Comparison of ENCODE assay signal across 17 cellular contexts in genomic region chr11:3074912-3075589, GRCh38. TPM values are rescaled to one million over a fixed set of nuclear protein-coding genes. Genes with fewer than 3 reads are reported as not detected.
A peak's percentile ranks its signal among the peaks of the same experiment; 100 is the strongest.
DNase-seq lines count a peak whose midpoint lies in the region; ATAC-seq and TF ChIP-seq lines count a peak whose summit lies in the region.
"Had no signal": no experiment of that assay in that cellular context is flagged by ENCODE, and none has a peak within 500 bp of the region (broad histone marks: within the 10 kb centered on the region; RNA-seq: fewer than 3 reads in every experiment).

No MANE protein-coding gene starts in this region.

- no peak for TF ChIP-seq CTCF in stomach (IDR thresholded peaks at IDR 0.05)

- no peaks in the 10 kb centered on the region for H3K27me3 ChIP-seq in stomach
- H3K27me3 ChIP-seq: neutrophil, Peyer's patch had no signal

- DNase-seq in AG08396 (ENCODE audit: low spot score) = peak; percentile 4
- peak; percentile 37 for DNase-seq in NCI-H128 (lab: John Stamatoyannopoulos, UW; ENCODE audit: unreplicated experiment)
- DNase-seq in NCI-H774 (lab: John Stamatoyannopoulos, UW) = peak; percentile 29
- peak in 1 of 2 donors; percentile 59 for DNase-seq in left colon
- DNase-seq in SW 1271 (lab: John Stamatoyannopoulos, UW) = no peak
- no peak for DNase-seq in stomach
- no peak for DNase-seq in activated CD4-positive, CD25-positive, alpha-beta regulatory T cell (lab: John Stamatoyannopoulos, UW)
- DNase-seq: anterior cingulate cortex; CD8-positive, alpha-beta memory T cell; MM.1S; NCI-H524; Peyer's patch; stimulated activated naive B cell treated with anti-CD40 and anti-IgM and Interleukin-4, amounts not matched to agents 10 μg/mL and 1 μg/mL and 100 μg/mL, for 72 hours had no signal

- H3K4me1 ChIP-seq in stomach = no peaks in the 10 kb centered on the region
- H3K4me1 ChIP-seq: Peyer's patch had no signal

- 41 to 70% (median 54%) methylated on average over 6 to 8 of the region's 8 CpGs for WGBS in stomach, 5 donors

- no peaks in the 10 kb centered on the region for H3K9me3 ChIP-seq in stomach
- H3K9me3 ChIP-seq: neutrophil, Peyer's patch had no signal

- intact Hi-C loops in left colon (cut with DNase I, micrococcal nuclease) = no loop called here
- intact Hi-C loops in stomach (cut with DNase I; ENCODE audit: low total_unique reads) = no loop called here

- no peak overlapping the region for H3K27ac ChIP-seq in stomach
- H3K27ac ChIP-seq: neutrophil, Peyer's patch, VCaP had no signal

- no peak overlapping the region for H3K4me3 ChIP-seq in stomach
- H3K4me3 ChIP-seq: Peyer's patch had no signal

- no peak for TF ChIP-seq EP300 in stomach (IDR thresholded peaks at IDR 0.05)

- no peaks in the 10 kb centered on the region for H3K36me3 ChIP-seq in stomach
- H3K36me3 ChIP-seq: neutrophil, Peyer's patch had no signal

- ATAC-seq in left colon = peak; percentile 75
- no peak for ATAC-seq in HG02973 (IDR thresholded peaks at IDR 0.05; ENCODE audit: unreplicated experiment)
- ATAC-seq: HepG2; stimulated activated naive B cell treated with anti-CD40 and anti-IgM and Interleukin-4, amounts not matched to agents 10 μg/mL and 1 μg/mL and 100 μg/mL, for 72 hours had no signal

- TF ChIP-seq POLR2A in stomach (IDR thresholded peaks at IDR 0.05) = no peak

RNA-seq across cellular contexts. Expression of gene CARS1, which starts 17.8 kb away (rescaled TPM):
- total RNA-seq in left colon (10 to 100 TPM; 43.2 to 56.2 TPM), stomach (10 to 100 TPM; 28.6 to 54.2 (median 42.6) TPM)
- 10 to 100 TPM; 25.2 to 44.9 (median 35.7) TPM for polyA plus RNA-seq in stomach

Comparison
In these comparisons a context has a peak if more than half of its experiments do, and no peak if none do; other contexts are left out.
1. DNase-seq: peak in AG08396 (single experiment), NCI-H128 (single experiment) and NCI-H774 (single experiment); none in SW 1271 (0 of 2), stomach (single experiment) and activated CD4-positive, CD25-positive, alpha-beta regulatory T cell (0 of 4).